20 cellular contexts compared by ENCODE assay signal in genomic region chr12:125128380-125128779, GRCh38. TPM values are rescaled to one million over a fixed set of nuclear protein-coding genes. Genes with fewer than 3 reads are reported as not detected.
"Had no signal": no experiment of that assay in that cellular context is flagged by ENCODE, and none has a peak within 500 bp of the region (broad histone marks: within the 10 kb centered on the region; RNA-seq: fewer than 3 reads in every experiment).

No MANE protein-coding gene starts in this region.

- H3K4me3 Mint-ChIP-seq: dendritic cell treated with granulocyte-macrophage colony-stimulating factor and Interleukin-4, amounts not matched to agents 40 ng/mL and 50 ng/mL, for 4 days; endodermal cell; immature natural killer cell; naive thymus-derived CD4-positive, alpha-beta T cell; nephron progenitor cell; stimulated activated naive B cell treated with anti-CD40 and anti-IgM and Interleukin-4, amounts not matched to agents 10 μg/mL and 1 μg/mL and 100 μg/mL, for 72 hours; stimulated activated naive CD8-positive, alpha-beta T cell treated with anti-CD3 and anti-CD28 coated beads, Interleukin-15, amount 100 ng/mL, for 72 hours had no signal

- DNase-seq: effector CD4-positive, alpha-beta T cell; endodermal cell; erythroblast; foreskin keratinocyte; immature natural killer cell; left lung; mesendoderm; naive thymus-derived CD4-positive, alpha-beta T cell; nephron progenitor cell; sigmoid colon; stimulated activated CD4-positive, alpha-beta T cell treated with anti-CD3 and anti-CD28 coated beads, Interleukin-2, amount 100 ng/mL, for 24 hours; stimulated activated CD4-positive, alpha-beta T cell treated with anti-CD3 and anti-CD28 coated beads, Interleukin-4, amount 100 ng/mL, for 4 hours; stimulated activated naive B cell treated with anti-CD40 and anti-IgM and Interleukin-4, amounts not matched to agents 10 μg/mL and 1 μg/mL and 100 μg/mL, for 72 hours; stimulated activated naive CD8-positive, alpha-beta T cell treated with anti-CD3 and anti-CD28 coated beads, Interleukin-15, amount 100 ng/mL, for 72 hours; transverse colon had no signal

- H3K4me1 Mint-ChIP-seq: immature natural killer cell; naive thymus-derived CD4-positive, alpha-beta T cell; stimulated activated naive B cell treated with anti-CD40 and anti-IgM and Interleukin-4, amounts not matched to agents 10 μg/mL and 1 μg/mL and 100 μg/mL, for 72 hours; stimulated activated naive CD8-positive, alpha-beta T cell treated with anti-CD3 and anti-CD28 coated beads, Interleukin-15, amount 100 ng/mL, for 72 hours had no signal

- H3K36me3 ChIP-seq: thoracic aorta had no signal

- H3K4me1 ChIP-seq: sigmoid colon had no signal

- ATAC-seq: foreskin keratinocyte; left lung; naive thymus-derived CD4-positive, alpha-beta T cell; stimulated activated naive B cell treated with anti-CD40 and anti-IgM and Interleukin-4, amounts not matched to agents 10 μg/mL and 1 μg/mL and 100 μg/mL, for 72 hours; stimulated activated naive CD8-positive, alpha-beta T cell treated with anti-CD3 and anti-CD28 coated beads, Interleukin-15, amount 100 ng/mL, for 72 hours had no signal

- H3K27me3 ChIP-seq: foreskin keratinocyte, left lung, neutrophil, sigmoid colon, transverse colon had no signal

- H3K27me3 Mint-ChIP-seq: dendritic cell treated with granulocyte-macrophage colony-stimulating factor and Interleukin-4, amounts not matched to agents 40 ng/mL and 50 ng/mL, for 4 days; naive thymus-derived CD4-positive, alpha-beta T cell; stimulated activated naive B cell treated with anti-CD40 and anti-IgM and Interleukin-4, amounts not matched to agents 10 μg/mL and 1 μg/mL and 100 μg/mL, for 72 hours; stimulated activated naive CD8-positive, alpha-beta T cell treated with anti-CD3 and anti-CD28 coated beads, Interleukin-15, amount 100 ng/mL, for 72 hours had no signal

- H3K9me3 Mint-ChIP-seq: dendritic cell treated with granulocyte-macrophage colony-stimulating factor and Interleukin-4, amounts not matched to agents 40 ng/mL and 50 ng/mL, for 4 days; endodermal cell; immature natural killer cell; naive thymus-derived CD4-positive, alpha-beta T cell; nephron progenitor cell; stimulated activated naive B cell treated with anti-CD40 and anti-IgM and Interleukin-4, amounts not matched to agents 10 μg/mL and 1 μg/mL and 100 μg/mL, for 72 hours; stimulated activated naive CD8-positive, alpha-beta T cell treated with anti-CD3 and anti-CD28 coated beads, Interleukin-15, amount 100 ng/mL, for 72 hours had no signal

- H3K4me3 ChIP-seq: left lung, lung, sigmoid colon, skin epidermis, transverse colon had no signal

- H3K27ac Mint-ChIP-seq: dendritic cell treated with granulocyte-macrophage colony-stimulating factor and Interleukin-4, amounts not matched to agents 40 ng/mL and 50 ng/mL, for 4 days; endodermal cell; immature natural killer cell; naive thymus-derived CD4-positive, alpha-beta T cell; stimulated activated naive B cell treated with anti-CD40 and anti-IgM and Interleukin-4, amounts not matched to agents 10 μg/mL and 1 μg/mL and 100 μg/mL, for 72 hours; stimulated activated naive CD8-positive, alpha-beta T cell treated with anti-CD3 and anti-CD28 coated beads, Interleukin-15, amount 100 ng/mL, for 72 hours had no signal

- H3K9me3 ChIP-seq: left lung, neutrophil, sigmoid colon, thoracic aorta, transverse colon had no signal

- H3K27ac ChIP-seq: foreskin keratinocyte, left lung, neutrophil, sigmoid colon, transverse colon had no signal

RNA-seq across cellular contexts. Expression of gene TMEM132B, which starts 57.8 kb away (rescaled TPM):
- total RNA-seq: naive thymus-derived CD4-positive, alpha-beta T cell had no signal
- polyA plus RNA-seq: immature natural killer cell; naive thymus-derived CD4-positive, alpha-beta T cell had no signal
